In genomic region chr21:17185685-17186084, GRCh38 we compare ENCODE assay signal across 22 cellular contexts.
"Had no signal": no experiment of that assay in that cellular context is flagged by ENCODE, and none has a peak within 500 bp of the region (broad histone marks: within the 10 kb centered on the region; RNA-seq: fewer than 3 reads in every experiment).

No MANE protein-coding gene starts in this region.

- H3K4me1 Mint-ChIP-seq: natural killer cell; stimulated activated memory B cell treated with anti-CD40 and anti-IgM and Interleukin-4, amounts not matched to agents 10 μg/mL and 1 μg/mL and 100 μg/mL, for 72 hours had no signal

- ATAC-seq: left lung; lower lobe of right lung; natural killer cell; pancreas; stimulated activated memory B cell treated with anti-CD40 and anti-IgM and Interleukin-4, amounts not matched to agents 10 μg/mL and 1 μg/mL and 100 μg/mL, for 72 hours; stimulated activated naive CD8-positive, alpha-beta T cell treated with anti-CD3 and anti-CD28 coated beads, Interleukin-15, Interleukin-2, amounts not matched to agents 100 U/mL and 50 U/mL, for 24 hours had no signal

- H3K9me3 ChIP-seq: esophagus squamous epithelium, lower lobe of right lung, neutrophil, pancreas, testis had no signal

- H3K4me3 ChIP-seq: coronary artery, esophagus squamous epithelium, left lung, lower lobe of right lung, pancreas, skin epidermis, spleen, testis, tibial artery had no signal

- H3K36me3 ChIP-seq: esophagus squamous epithelium, left lung, lower lobe of right lung, neutrophil, pancreas, spleen, tibial artery had no signal

- H3K4me3 Mint-ChIP-seq: natural killer cell; neural crest cell; stimulated activated memory B cell treated with anti-CD40 and anti-IgM and Interleukin-4, amounts not matched to agents 10 μg/mL and 1 μg/mL and 100 μg/mL, for 72 hours; type B pancreatic cell had no signal

- H3K36me3 Mint-ChIP-seq: stimulated activated memory B cell treated with anti-CD40 and anti-IgM and Interleukin-4, amounts not matched to agents 10 μg/mL and 1 μg/mL and 100 μg/mL, for 72 hours; type B pancreatic cell had no signal

- H3K27me3 Mint-ChIP-seq: stimulated activated memory B cell treated with anti-CD40 and anti-IgM and Interleukin-4, amounts not matched to agents 10 μg/mL and 1 μg/mL and 100 μg/mL, for 72 hours; type B pancreatic cell had no signal

- H3K27ac Mint-ChIP-seq: natural killer cell; stimulated activated memory B cell treated with anti-CD40 and anti-IgM and Interleukin-4, amounts not matched to agents 10 μg/mL and 1 μg/mL and 100 μg/mL, for 72 hours; type B pancreatic cell had no signal

- H3K4me1 ChIP-seq: esophagus squamous epithelium, left lung, lower lobe of right lung, pancreas, spleen, tibial artery had no signal

- DNase-seq: dermis blood vessel endothelial cell; effector memory CD4-positive, alpha-beta T cell; erythroblast; esophagus squamous epithelium; foreskin melanocyte; glutamatergic neuron; left lung; lower lobe of right lung; natural killer cell; pancreas; spleen; stimulated activated CD4-positive, alpha-beta T cell treated with anti-CD3 and anti-CD28 coated beads, Interleukin-4, amount 100 ng/mL, for 4 hours; stimulated activated naive CD8-positive, alpha-beta T cell treated with anti-CD3 and anti-CD28 coated beads, Interleukin-15, Interleukin-2, amounts not matched to agents 100 U/mL and 50 U/mL, for 24 hours; substantia nigra; testis; tibial artery had no signal

- H3K27me3 ChIP-seq: esophagus squamous epithelium, left lung, neutrophil, pancreas, spleen, testis, tibial artery had no signal

- H3K27ac ChIP-seq: coronary artery, esophagus squamous epithelium, left lung, lower lobe of right lung, neutrophil, pancreas, skin epidermis, spleen, testis, tibial artery had no signal
